18 cellular contexts compared by ENCODE assay signal in the genomic region with DNA sequence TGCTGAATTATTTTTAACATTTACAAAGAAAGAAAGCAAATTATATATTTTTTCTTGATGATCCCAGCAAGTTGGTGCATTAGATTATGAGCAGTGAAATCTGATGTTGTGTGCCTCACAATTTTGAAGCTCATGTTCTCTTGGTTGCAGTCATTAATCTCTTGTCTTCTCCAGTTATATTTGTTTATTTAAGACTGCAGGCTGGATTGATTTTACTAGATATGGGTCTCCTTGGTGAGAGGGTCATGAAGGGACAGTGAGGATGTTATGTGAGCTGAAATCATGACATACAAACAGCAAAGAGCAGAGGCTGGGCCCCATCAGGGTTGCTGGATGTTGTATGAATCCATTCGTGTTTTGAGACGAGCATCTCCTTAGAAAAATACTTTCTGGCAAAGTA.
DNase-seq lines count a peak whose midpoint lies in the region; ATAC-seq and TF ChIP-seq lines count a peak whose summit lies in the region.
"Had no signal": no experiment of that assay in that cellular context is flagged by ENCODE, and none has a peak within 500 bp of the region (broad histone marks: within the 10 kb centered on the region; RNA-seq: fewer than 3 reads in every experiment).

No MANE protein-coding gene starts in this region.

- H3K27me3 ChIP-seq in hepatocyte: no peaks in the 10 kb centered on the region
- no peaks in the 10 kb centered on the region for H3K27me3 ChIP-seq in upper lobe of left lung
- H3K27me3 ChIP-seq in vagina: no peaks in the 10 kb centered on the region

- no peaks in the 10 kb centered on the region for H3K79me2 ChIP-seq in hepatocyte

- H3K4me2 ChIP-seq in hepatocyte: peak overlapping the region; percentile 31
- H3K4me2 ChIP-seq: PC-9 had no signal

- peaks cover 5% of the 10 kb centered on the region for H3K9me3 Mint-ChIP-seq in type B pancreatic cell
- H3K9me3 Mint-ChIP-seq in activated naive CD4-positive, alpha-beta T cell treated with anti-CD3 and anti-CD28 coated beads for 36 hours: no peaks in the 10 kb centered on the region
- H3K9me3 Mint-ChIP-seq: CD4-positive, alpha-beta T cell; H9; IgD-negative memory B cell had no signal

- no peaks in the 10 kb centered on the region for H3K36me3 ChIP-seq in hepatocyte (replicated peaks; ENCODE audit: insufficient read depth, low read depth)
- H3K36me3 ChIP-seq in upper lobe of left lung: no peaks in the 10 kb centered on the region
- no peaks in the 10 kb centered on the region for H3K36me3 ChIP-seq in vagina

- H3K4me1 ChIP-seq in hepatocyte (ENCODE audit: insufficient read depth): peaks cover 6% of the 10 kb centered on the region
- no peaks in the 10 kb centered on the region for H3K4me1 ChIP-seq in upper lobe of left lung
- no peaks in the 10 kb centered on the region for H3K4me1 ChIP-seq in vagina
- H3K4me1 ChIP-seq: Caco-2 had no signal

- CTCF ChIA-PET in activated naive CD4-positive, alpha-beta T cell treated with anti-CD3 and anti-CD28 coated beads for 36 hours (lab: Charles Lee): interaction anchor here (0.6 kb wide), 1 partner anchor 56 kb away, joined by 3 read pairs; no protein-coding TSS in a partner anchor

- DNase-seq in NCI-H748 (lab: John Stamatoyannopoulos, UW; ENCODE audit: unreplicated experiment) (peak; percentile 9), NCI-H748 treated with DMSO at 0.1 percent for 48 hours (lab: John Stamatoyannopoulos, UW) (no peak), NCI-H526 (lab: John Stamatoyannopoulos, UW) (peak; percentile 50 to 58), hepatocyte (ENCODE audit: low spot score) (no peak), type B pancreatic cell (ENCODE audit: extremely low spot score, unreplicated experiment) (no peak), upper lobe of left lung (no peak), vagina (ENCODE audit: extremely low spot score in 2 of 2) (no peak)
- DNase-seq in activated naive CD4-positive, alpha-beta T cell treated with anti-CD3 and anti-CD28 coated beads for 36 hours: no peak
- DNase-seq: Caco-2; CD4-positive, alpha-beta T cell; GDM1; H9; NCI-H1105; NCI-H1694 treated with DMSO at 0.1 percent for 48 hours; NCI-H2107; NCI-H345; PC-9 had no signal

- no peaks in the 10 kb centered on the region for H3K9me2 ChIP-seq in hepatocyte (replicated peaks; ENCODE audit: insufficient read depth)

- intact Hi-C loops in vagina (cut with DNase I): no loop called here
- intact Hi-C loops in activated naive CD4-positive, alpha-beta T cell treated with anti-CD3 and anti-CD28 coated beads for 36 hours (cut with micrococcal nuclease): no loop called here

- ATAC-seq in upper lobe of left lung (ENCODE audit: low FRiP score in 2 of 2): no peak

- WGBS in hepatocyte (ENCODE audit: low lambda C conversion rate, missing lambda C conversion rate): 41% methylated on average over 2 of the region's 2 CpGs
- WGBS in upper lobe of left lung, 2 donors: 75 to 82% methylated on average over 2 of the region's 2 CpGs

- TF ChIP-seq EP300 in upper lobe of left lung (IDR thresholded peaks at IDR 0.05): no peak

- H3K4me1 Mint-ChIP-seq in type B pancreatic cell (ENCODE audit: unreplicated experiment): peaks cover 15% of the 10 kb centered on the region
- H3K4me1 Mint-ChIP-seq in activated naive CD4-positive, alpha-beta T cell treated with anti-CD3 and anti-CD28 coated beads for 36 hours (ENCODE audit: low read depth): no peaks in the 10 kb centered on the region
- H3K4me1 Mint-ChIP-seq: H9, IgD-negative memory B cell had no signal

- H3K9me3 ChIP-seq in hepatocyte (ENCODE audit: low read depth) (no peaks in the 10 kb centered on the region), upper lobe of left lung (no peaks in the 10 kb centered on the region), vagina (no peaks in the 10 kb centered on the region)
- H3K9me3 ChIP-seq: Caco-2 had no signal

- H3K27ac Mint-ChIP-seq in type B pancreatic cell: peak overlapping the region; percentile 0
- H3K27ac Mint-ChIP-seq in activated naive CD4-positive, alpha-beta T cell treated with anti-CD3 and anti-CD28 coated beads for 36 hours: no peak overlapping the region
- H3K27ac Mint-ChIP-seq: CD4-positive, alpha-beta T cell; H9 had no signal

- H3K27ac ChIP-seq in hepatocyte (no peak overlapping the region), upper lobe of left lung (no peak overlapping the region), vagina (no peak overlapping the region)
- H3K27ac ChIP-seq: PC-9 had no signal

- no peak overlapping the region for H2AFZ ChIP-seq in hepatocyte
- H2AFZ ChIP-seq: PC-9 had no signal

- H3K4me3 ChIP-seq in hepatocyte: no peak overlapping the region
- H3K4me3 ChIP-seq in upper lobe of left lung: no peak overlapping the region
- H3K4me3 ChIP-seq in vagina: no peak overlapping the region
- H3K4me3 ChIP-seq: PC-9 had no signal

- peak overlapping the region; percentile 6 for H3K4me3 Mint-ChIP-seq in type B pancreatic cell
- H3K4me3 Mint-ChIP-seq in activated naive CD4-positive, alpha-beta T cell treated with anti-CD3 and anti-CD28 coated beads for 36 hours: no peak overlapping the region
- H3K4me3 Mint-ChIP-seq: CD4-positive, alpha-beta T cell; H9; IgD-negative memory B cell had no signal

- no peak for TF ChIP-seq POLR2A in upper lobe of left lung (IDR thresholded peaks at IDR 0.05)
- TF ChIP-seq POLR2A in vagina (IDR thresholded peaks at IDR 0.05): no peak

- H3K36me3 Mint-ChIP-seq in type B pancreatic cell: no peaks in the 10 kb centered on the region
- H3K36me3 Mint-ChIP-seq in activated naive CD4-positive, alpha-beta T cell treated with anti-CD3 and anti-CD28 coated beads for 36 hours (ENCODE audit: low read depth): no peaks in the 10 kb centered on the region
- H3K36me3 Mint-ChIP-seq: IgD-negative memory B cell had no signal

- H4K20me1 ChIP-seq in hepatocyte (ENCODE audit: insufficient read depth, poor library complexity, severe bottlenecking): no peaks in the 10 kb centered on the region

- H3K27me3 Mint-ChIP-seq in type B pancreatic cell: no peaks in the 10 kb centered on the region
- no peaks in the 10 kb centered on the region for H3K27me3 Mint-ChIP-seq in activated naive CD4-positive, alpha-beta T cell treated with anti-CD3 and anti-CD28 coated beads for 36 hours (ENCODE audit: low read depth)
- H3K27me3 Mint-ChIP-seq: CD4-positive, alpha-beta T cell; IgD-negative memory B cell had no signal

- TF ChIP-seq CTCF in hepatocyte (IDR thresholded peaks at IDR 0.05; ENCODE audit: poor library complexity) (no peak), type B pancreatic cell (conservative IDR thresholded peaks at IDR 0.05) (no peak), upper lobe of left lung (IDR thresholded peaks at IDR 0.05) (no peak), vagina (IDR thresholded peaks at IDR 0.05) (no peak)

Comparison
In these comparisons a context has a peak if more than half of its experiments do, and no peak if none do; other contexts are left out.
1. DNase-seq: peak in NCI-H748 (single experiment) and NCI-H526 (2 of 2); none in NCI-H748 treated with DMSO at 0.1 percent for 48 hours (single experiment), hepatocyte (single experiment), type B pancreatic cell (single experiment), upper lobe of left lung (0 of 2), vagina (0 of 2) and activated naive CD4-positive, alpha-beta T cell treated with anti-CD3 and anti-CD28 coated beads for 36 hours (single experiment).